Comparison of ENCODE assay signal across 13 cellular contexts in genomic region chr15:36880913-36881290, GRCh38.
"Had no signal": no experiment of that assay in that cellular context is flagged by ENCODE, and none has a peak within 500 bp of the region (broad histone marks: within the 10 kb centered on the region; RNA-seq: fewer than 3 reads in every experiment).

No MANE protein-coding gene starts in this region.

- H3K4me1 ChIP-seq: adrenal gland had no signal

- DNase-seq: activated CD4-positive, alpha-beta T cell treated with anti-CD3 and anti-CD28 coated beads for 36 hours; activated CD8-positive, alpha-beta T cell treated with anti-CD3 and anti-CD28 coated beads for 36 hours; activated naive CD4-positive, alpha-beta T cell treated with anti-CD3 and anti-CD28 coated beads, Interleukin-2, amount 10 ng/mL, durations not matched to agents 7 days and 5 days; adrenal gland; effector memory CD8-positive, alpha-beta T cell; stimulated activated naive B cell treated with anti-CD40 and anti-IgM and Interleukin-4, amounts not matched to agents 10 μg/mL and 1 μg/mL and 100 μg/mL, for 72 hours; substantia nigra; T-helper 9 cell had no signal

- H3K36me3 ChIP-seq: adrenal gland, upper lobe of left lung had no signal

- H3K9me3 ChIP-seq: adrenal gland, upper lobe of left lung had no signal

- H3K4me3 Mint-ChIP-seq: activated CD4-positive, alpha-beta T cell treated with anti-CD3 and anti-CD28 coated beads for 36 hours; activated CD8-positive, alpha-beta T cell treated with anti-CD3 and anti-CD28 coated beads for 36 hours; activated naive CD4-positive, alpha-beta T cell treated with anti-CD3 and anti-CD28 coated beads, Interleukin-2, amount 10 ng/mL, durations not matched to agents 7 days and 5 days; activated T-helper 17 cell treated with anti-CD3 and anti-CD28 coated beads, Interleukin-2, amount 50 U/mL, for 72 hours; central memory CD8-positive, alpha-beta T cell; effector memory CD8-positive, alpha-beta T cell; memory B cell; stimulated activated naive B cell treated with anti-CD40 and anti-IgM and Interleukin-4, amounts not matched to agents 10 μg/mL and 1 μg/mL and 100 μg/mL, for 72 hours had no signal

- H3K27ac ChIP-seq: adrenal gland, upper lobe of left lung had no signal

- H3K9me3 Mint-ChIP-seq: activated CD8-positive, alpha-beta T cell treated with anti-CD3 and anti-CD28 coated beads for 36 hours; activated naive CD4-positive, alpha-beta T cell treated with anti-CD3 and anti-CD28 coated beads, Interleukin-2, amount 10 ng/mL, durations not matched to agents 7 days and 5 days; central memory CD8-positive, alpha-beta T cell; stimulated activated naive B cell treated with anti-CD40 and anti-IgM and Interleukin-4, amounts not matched to agents 10 μg/mL and 1 μg/mL and 100 μg/mL, for 72 hours had no signal

- H3K4me3 ChIP-seq: adrenal gland, upper lobe of left lung had no signal

- ATAC-seq: activated CD4-positive, alpha-beta T cell treated with anti-CD3 and anti-CD28 coated beads for 36 hours; activated CD8-positive, alpha-beta T cell treated with anti-CD3 and anti-CD28 coated beads for 36 hours; activated T-helper 17 cell treated with anti-CD3 and anti-CD28 coated beads, Interleukin-2, amount 50 U/mL, for 72 hours; effector memory CD8-positive, alpha-beta T cell; right cardiac atrium; stimulated activated naive B cell treated with anti-CD40 and anti-IgM and Interleukin-4, amounts not matched to agents 10 μg/mL and 1 μg/mL and 100 μg/mL, for 72 hours had no signal

- H3K36me3 Mint-ChIP-seq: memory B cell; stimulated activated naive B cell treated with anti-CD40 and anti-IgM and Interleukin-4, amounts not matched to agents 10 μg/mL and 1 μg/mL and 100 μg/mL, for 72 hours had no signal

- H3K27ac Mint-ChIP-seq: activated CD4-positive, alpha-beta T cell treated with anti-CD3 and anti-CD28 coated beads for 36 hours; activated CD8-positive, alpha-beta T cell treated with anti-CD3 and anti-CD28 coated beads for 36 hours; activated naive CD4-positive, alpha-beta T cell treated with anti-CD3 and anti-CD28 coated beads, Interleukin-2, amount 10 ng/mL, durations not matched to agents 7 days and 5 days; activated T-helper 17 cell treated with anti-CD3 and anti-CD28 coated beads, Interleukin-2, amount 50 U/mL, for 72 hours; effector memory CD8-positive, alpha-beta T cell; memory B cell had no signal
